ENCODE assay signal across 1 cellular context in genomic region chr19:40420451-40420765, GRCh38.
A peak's percentile ranks its signal among the peaks of the same experiment; 100 is the strongest.
TF ChIP-seq lines count a peak whose summit lies in the region.

No MANE protein-coding gene starts in this region.

TF ChIP-seq in HepG2, 621 proteins besides CTCF, POLR2A, EP300 and RAD21:
- TF ChIP-seq ZNF609 (CRISPR knock-in tag; IDR thresholded peaks at IDR 0.05; ENCODE audit: borderline replicate concordance) (peak; percentile 6; the same call in 1 of the 2 replicates), ZBTB43 (CRISPR knock-in tag; conservative IDR thresholded peaks at IDR 0.05) (no peak), ZNF460 (CRISPR knock-in tag; IDR thresholded peaks at IDR 0.05; ENCODE audit: borderline replicate concordance) (peak; percentile 53; the same call in 1 of the 2 replicates), FOXA3 (CRISPR knock-in tag; IDR thresholded peaks at IDR 0.05) (no peak), MIER3 (CRISPR knock-in tag; IDR thresholded peaks at IDR 0.05; ENCODE audit: borderline replicate concordance) (0 out of 2 replicates have a peak, but pooled peaks have one; percentile 0), SIN3A (IDR thresholded peaks at IDR 0.05; ENCODE audit: borderline replicate concordance, low read depth, low read length) (0 out of 2 replicates have a peak, but pooled peaks have one; percentile 22), AGO2 (optimal IDR thresholded peaks at IDR 0.05; ENCODE audit: low read depth, low read length) (no peak)
